ENCODE assay signal across 8 cellular contexts in genomic region chr6:158816329-158816728, GRCh38. TPM values are rescaled to one million over a fixed set of nuclear protein-coding genes. Genes with fewer than 3 reads are reported as not detected.
DNase-seq lines count a peak whose midpoint lies in the region; ATAC-seq and TF ChIP-seq lines count a peak whose summit lies in the region.

No MANE protein-coding gene starts in this region.

- H3K4me3 ChIP-seq in CD8-positive, alpha-beta T cell (ENCODE audit: low read depth, low read length): peak overlapping the region; percentile 23
- H3K4me3 ChIP-seq in HCT116 (replicated peaks in 1 of 2; ENCODE audit: low read depth in 1 of 2, low read length in 2 of 2) (peak overlapping the region; percentile 77 to 81), SJCRH30 (no peak overlapping the region)

- no peak for ATAC-seq in CD8-positive, alpha-beta T cell
- ATAC-seq in HCT116: no peak
- peak; percentile 43 to 47 for ATAC-seq in activated naive CD4-positive, alpha-beta T cell treated with anti-CD3 and anti-CD28 coated beads, Interleukin-2, amount 50 U/mL, for 72 hours
- peak; percentile 24 for ATAC-seq in left colon
- ATAC-seq in HG02970 (IDR thresholded peaks at IDR 0.05; ENCODE audit: low FRiP score, unreplicated experiment): no peak
- ATAC-seq in GM21367 (IDR thresholded peaks at IDR 0.05; ENCODE audit: unreplicated experiment): no peak

- H3K4me1 Mint-ChIP-seq in CD8-positive, alpha-beta T cell (ENCODE audit: low read depth): peaks cover 63% of the 10 kb centered on the region

- H2AFZ ChIP-seq in HCT116 (ENCODE audit: low read depth, low read length, poor library complexity, severe bottlenecking): no peak overlapping the region

- H3K79me2 ChIP-seq in HCT116 (ENCODE audit: insufficient read depth, low read length): peaks cover 72% of the 10 kb centered on the region

- no peaks in the 10 kb centered on the region for H3K27me3 Mint-ChIP-seq in CD8-positive, alpha-beta T cell (ENCODE audit: low read depth)

- peaks cover 57% of the 10 kb centered on the region for H3K4me1 ChIP-seq in CD8-positive, alpha-beta T cell (ENCODE audit: insufficient read depth, low read length)
- peaks cover 58 to 66% of the 10 kb centered on the region in 2 experiments for H3K4me1 ChIP-seq in HCT116 (ENCODE audit: control insufficient read depth in 1 of 2, insufficient read depth in 2 of 2, low read length in 2 of 2)
- peaks cover 26% of the 10 kb centered on the region for H3K4me1 ChIP-seq in SJCRH30

- no peaks in the 10 kb centered on the region for H3K36me3 ChIP-seq in CD8-positive, alpha-beta T cell (ENCODE audit: insufficient read depth, low read length)
- H3K36me3 ChIP-seq in HCT116 (ENCODE audit: control insufficient read depth in 1 of 2, insufficient read depth in 2 of 2, low read length in 2 of 2): peaks cover 28 to 54% of the 10 kb centered on the region in 2 experiments
- H3K36me3 ChIP-seq in SJCRH30: no peaks in the 10 kb centered on the region

- H3K36me3 Mint-ChIP-seq in CD8-positive, alpha-beta T cell: peaks cover 60% of the 10 kb centered on the region
- peaks cover 35 to 65% of the 10 kb centered on the region in 2 donors for H3K36me3 Mint-ChIP-seq in activated naive CD4-positive, alpha-beta T cell treated with anti-CD3 and anti-CD28 coated beads, Interleukin-2, amount 50 U/mL, for 72 hours

- TF ChIP-seq POLR2A in HCT116 (IDR thresholded peaks at IDR 0.05; ENCODE audit: borderline replicate concordance, extremely low read depth, insufficient read depth, insufficient read length): no peak

- no peak for TF ChIP-seq RAD21 in HCT116 (IDR thresholded peaks at IDR 0.05; ENCODE audit: low read depth)

- H3K4me3 Mint-ChIP-seq in CD8-positive, alpha-beta T cell: peak overlapping the region; percentile 98

- BruUV-seq in HCT116 (replicated peaks; lab: Mats Ljungman, UMichigan): no TSS peak

- CTCF ChIA-PET in CD8-positive, alpha-beta T cell (lab: Charles Lee): no interaction called here
- CTCF ChIA-PET in HCT116 (lab: Charles Lee): no interaction called here

- peak in 1 of 7 experiments; percentile 19 for DNase-seq in CD8-positive, alpha-beta T cell
- DNase-seq in HCT116 (ENCODE audit: low read depth, low spot score) (no peak), left colon (peak in 1 of 2 donors; percentile 46), SJCRH30 (no peak), posterior cingulate gyrus (no peak)
- peak in 1 of 2 donors; percentile 55 for DNase-seq in activated naive CD4-positive, alpha-beta T cell treated with anti-CD3 and anti-CD28 coated beads, Interleukin-2, amount 50 U/mL, for 72 hours (ENCODE audit: low spot score in 2 of 2)

- RAD21 ChIA-PET in HCT116 (lab: Charles Lee; ENCODE audit: low non-redundant PET in 1 of 2, low total read pairs in 2 of 2, uncharacterized antibody in 2 of 2, unreplicated experiment in 2 of 2): no interaction called here

- H3K9ac ChIP-seq in HCT116 (ENCODE audit: low read length): peak overlapping the region; percentile 78

- H3K27ac Mint-ChIP-seq in CD8-positive, alpha-beta T cell: peak overlapping the region; percentile 97
- peak overlapping the region; percentile 89 to 99 for H3K27ac Mint-ChIP-seq in activated naive CD4-positive, alpha-beta T cell treated with anti-CD3 and anti-CD28 coated beads, Interleukin-2, amount 50 U/mL, for 72 hours

- H3K9me3 ChIP-seq in CD8-positive, alpha-beta T cell (ENCODE audit: low read length): no peaks in the 10 kb centered on the region
- H3K9me3 ChIP-seq in HCT116 (ENCODE audit: control insufficient read depth in 1 of 2, insufficient read depth in 1 of 2, low read depth in 1 of 2, low read length in 2 of 2): no peaks in the 10 kb centered on the region
- H3K9me3 ChIP-seq in SJCRH30 (replicated peaks): no peaks in the 10 kb centered on the region

- H3K27ac ChIP-seq in CD8-positive, alpha-beta T cell (ENCODE audit: low read depth, low read length): peak overlapping the region; percentile 9
- H3K27ac ChIP-seq in HCT116 (ENCODE audit: low read depth, low read length) (peak overlapping the region; percentile 92), SJCRH30 (no peak overlapping the region)

- intact Hi-C loops in CD8-positive, alpha-beta T cell (cut with DNase I, micrococcal nuclease): loop anchor here (1.0 to 5.0 kb wide), 4 partner anchors 142 to 1794 kb away; partner anchors contain the start of gene TAGAP (in 1 of the 2)
- intact Hi-C loops in HCT116 (cut with micrococcal nuclease): loop anchor here (2.0 kb wide), 1 partner anchor 156 kb away; no protein-coding TSS in a partner anchor
- intact Hi-C loops in left colon (cut with DNase I, micrococcal nuclease): no loop called here
- intact Hi-C loops in posterior cingulate gyrus (cut with DNase I): loop anchor here (10.0 kb wide), 1 partner anchor 62 kb away; no protein-coding TSS in a partner anchor

- H4K20me1 ChIP-seq in HCT116 (ENCODE audit: insufficient read depth): peaks cover 60% of the 10 kb centered on the region

- TF ChIP-seq CTCF in CD8-positive, alpha-beta T cell (IDR thresholded peaks at IDR 0.05): no peak
- no peak for TF ChIP-seq CTCF in HCT116 (IDR thresholded peaks at IDR 0.05 in 2 of 3, conservative IDR thresholded peaks at IDR 0.05 in 1 of 3; ENCODE audit: borderline replicate concordance in 1 of 3, insufficient read depth in 1 of 3, low read depth in 2 of 3, low read length in 2 of 3)

- H3K27me3 ChIP-seq in CD8-positive, alpha-beta T cell (ENCODE audit: insufficient read depth, low read length): no peaks in the 10 kb centered on the region
- H3K27me3 ChIP-seq in HCT116 (ENCODE audit: insufficient read depth, low read length) (no peaks in the 10 kb centered on the region), SJCRH30 (no peaks in the 10 kb centered on the region)

- no peaks in the 10 kb centered on the region for H3K9me3 Mint-ChIP-seq in CD8-positive, alpha-beta T cell
- peaks cover 0 to 5% of the 10 kb centered on the region in 2 donors for H3K9me3 Mint-ChIP-seq in activated naive CD4-positive, alpha-beta T cell treated with anti-CD3 and anti-CD28 coated beads, Interleukin-2, amount 50 U/mL, for 72 hours

- POLR2A ChIA-PET in CD8-positive, alpha-beta T cell (lab: Charles Lee): interaction anchor here (1.5 to 1.7 kb wide), 2 partner anchors 15 to 37 kb away, joined by 8 read pairs; no protein-coding TSS in a partner anchor
- POLR2A ChIA-PET in HCT116 (lab: Charles Lee): interaction anchor here (1.1 to 2.2 kb wide), 2 partner anchors 38 to 54 kb away, joined by 3 to 15 read pairs; no protein-coding TSS in a partner anchor

- peak overlapping the region; percentile 86 for H3K4me2 ChIP-seq in HCT116 (ENCODE audit: low read length)

- H3K9me2 ChIP-seq in HCT116 (ENCODE audit: insufficient read depth): no peaks in the 10 kb centered on the region

TF ChIP-seq in HCT116, 20 proteins besides CTCF, POLR2A, EP300 and RAD21:
- TF ChIP-seq CEBPB (IDR thresholded peaks at IDR 0.05; ENCODE audit: low read depth): no peak

RNA-seq across cellular contexts. Expression of gene EZR, which starts 2.8 kb away (rescaled TPM):
- total RNA-seq in CD8-positive, alpha-beta T cell: 100 to 1,000 TPM; 626 to 627 TPM
- 1,402 TPM for total RNA-seq in HCT116 (2021; ENCODE audit: unreplicated experiment)
- polyA plus RNA-seq in HCT116 (2012): 1,219 and 1,280 TPM in 2 replicates
- total RNA-seq in activated naive CD4-positive, alpha-beta T cell treated with anti-CD3 and anti-CD28 coated beads, Interleukin-2, amount 50 U/mL, for 72 hours: 100 to 1,000 TPM; 187 to 207 TPM
- total RNA-seq in left colon: 100 to 1,000 TPM; 368 to 492 TPM
- total RNA-seq in SJCRH30 (2014; rRNA removed; shearing (Covaris generic)): 41.9 and 44.6 TPM in 2 replicates

Comparison
In these comparisons a context has a peak if more than half of its experiments do, and no peak if none do; other contexts are left out.
1. ATAC-seq: peak in activated naive CD4-positive, alpha-beta T cell treated with anti-CD3 and anti-CD28 coated beads, Interleukin-2, amount 50 U/mL, for 72 hours (2 of 2) and left colon (single experiment); none in CD8-positive, alpha-beta T cell (single experiment), HCT116 (single experiment), HG02970 (single experiment) and GM21367 (single experiment).
2. intact Hi-C loops: an anchor here in CD8-positive, alpha-beta T cell (1.0 to 5.0 kb wide), HCT116 (2.0 kb wide) and posterior cingulate gyrus (10.0 kb wide); none called in left colon.